ENCODE assay signal across 9 cellular contexts in the genomic region with DNA sequence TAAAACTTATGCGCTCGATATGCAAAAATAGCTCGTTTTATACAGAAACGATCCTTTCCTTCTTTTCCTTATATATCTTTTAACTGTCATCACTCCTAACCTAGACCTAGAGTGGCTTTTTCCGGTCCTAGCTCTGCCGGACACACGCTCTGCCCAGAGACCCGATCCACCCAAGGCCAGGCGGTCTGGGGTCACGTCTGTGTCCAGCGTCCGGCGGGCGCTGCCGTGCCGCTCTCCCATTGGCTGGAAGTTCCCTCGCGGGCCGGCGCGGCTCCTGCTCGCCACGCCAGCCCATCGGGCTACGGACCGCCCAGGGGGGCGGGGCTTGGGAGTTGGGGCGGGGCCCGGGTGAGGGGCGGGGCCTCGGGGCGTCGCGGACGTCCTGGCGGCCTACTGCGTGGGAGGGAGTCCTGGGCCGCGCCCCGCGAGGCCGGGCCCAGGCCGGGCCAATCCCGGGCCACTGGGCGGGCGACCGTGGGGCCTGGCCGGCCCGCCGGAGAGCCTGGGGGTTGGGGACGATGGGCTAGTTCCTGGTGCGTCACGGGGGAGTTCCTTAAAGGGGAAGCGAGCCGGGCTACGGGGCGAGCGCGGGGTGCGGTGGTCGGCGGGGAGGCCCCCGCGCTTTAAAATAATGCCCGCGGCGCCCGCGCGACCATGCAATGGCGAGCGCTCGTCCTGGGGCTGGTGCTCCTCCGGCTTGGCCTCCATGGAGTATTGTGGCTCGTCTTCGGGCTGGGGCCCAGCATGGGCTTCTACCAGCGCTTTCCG. TPM values are rescaled to one million over a fixed set of nuclear protein-coding genes. Genes with fewer than 3 reads are reported as not detected.
A peak's percentile ranks its signal among the peaks of the same experiment; 100 is the strongest.
DNase-seq lines count a peak whose midpoint lies in the region; ATAC-seq, FAIRE-seq and TF ChIP-seq lines count a peak whose summit lies in the region.
"Had no signal": no experiment of that assay in that cellular context is flagged by ENCODE, and none has a peak within 500 bp of the region (broad histone marks: within the 10 kb centered on the region; RNA-seq: fewer than 3 reads in every experiment).

TSS of gene EDEM1 (plus strand) at position 556 of the 768 bp plus-strand sequence. CDS start at position 655, 99 bp downstream.

- H3K4me1 ChIP-seq in kidney (ENCODE audit: control insufficient read depth in 1 of 2, insufficient read depth in 1 of 2, low read depth in 1 of 2, low read length in 2 of 2), result peaks cover 4 to 8% of the 10 kb centered on the region in 2 donors

- peak within 1 kb of the TSS; percentile 77 to 89 for H3K9ac ChIP-seq in kidney (ENCODE audit: low read length in 2 of 2)

- no peaks in the 10 kb centered on the region for H3K36me3 ChIP-seq in kidney (ENCODE audit: control insufficient read depth in 1 of 2, insufficient read depth in 2 of 2, low read length in 2 of 2)

- intact Hi-C loops in kidney (cut with DNase I), result no loop called here

- DNase-seq in AG09309 (ENCODE audit: low read depth) (peak; percentile 80), NCI-H446 treated with DMSO at 0.1 percent for 48 hours (lab: John Stamatoyannopoulos, UW) (peak; percentile 68), cerebellum (ENCODE audit: low spot score) (peak; percentile 97), kidney (peak; percentile 99)
- DNase-seq in activated CD4-positive, alpha-beta T cell treated with anti-CD3 and anti-CD28 coated beads for 1 hour, result peak; percentile 90
- peak; percentile 93 to 98 for DNase-seq in stimulated activated CD4-positive, alpha-beta T cell treated with anti-CD3 and anti-CD28 coated beads, Interleukin-15, amount 100 ng/mL, for 1 hour (ENCODE audit: low read depth in 1 of 2, low spot score in 1 of 2)

- H3K4me3 ChIP-seq in AG09309 (ENCODE audit: control insufficient read depth, low read depth, low read length) (peak within 1 kb of the TSS; percentile 75), kidney (ENCODE audit: low read length in 2 of 2) (peak within 1 kb of the TSS; percentile 90 to 95)

- peak within 1 kb of the TSS; percentile 87 to 94 for H3K27ac ChIP-seq in kidney (ENCODE audit: low read depth in 2 of 2, low read length in 2 of 2)

- ATAC-seq in GM18909 (IDR thresholded peaks at IDR 0.05; ENCODE audit: poor library complexity, unreplicated experiment), result peak; percentile 83
- ATAC-seq in HG03159 (IDR thresholded peaks at IDR 0.05; ENCODE audit: unreplicated experiment), result peak; percentile 78

- no peak for FAIRE-seq in kidney (lab: Jason Lieb, UNC)
- FAIRE-seq: colon had no signal

- TF ChIP-seq CTCF in AG09309 (IDR thresholded peaks at IDR 0.05; ENCODE audit: control insufficient read depth, insufficient read depth, low read depth, low read length, missing control alignments) (no peak), kidney (IDR thresholded peaks at IDR 0.05; ENCODE audit: borderline replicate concordance, extremely low read depth, insufficient read depth) (no peak)

- no peaks in the 10 kb centered on the region for H3K9me3 ChIP-seq in kidney (ENCODE audit: control insufficient read depth in 1 of 2, low read length in 2 of 2)

RNA-seq across cellular contexts. Expression of gene EDEM1, which starts in this region (rescaled TPM):
- total RNA-seq in cerebellum (12.1 TPM), kidney (47.5 TPM)
- polyA plus RNA-seq in kidney (ENCODE audit: insufficient read depth, low read depth, low replicate concordance), result 5.5 TPM

Comparison
In these comparisons a context has a peak if more than half of its experiments do, and no peak if none do; other contexts are left out.
1. Peak in every context shown above with its lines: DNase-seq, ATAC-seq, H3K4me3 ChIP-seq and H3K27ac ChIP-seq.